Comparison of ENCODE assay signal across 18 cellular contexts in genomic region chr10:44985175-44985681, GRCh38. TPM values are rescaled to one million over a fixed set of nuclear protein-coding genes. Genes with fewer than 3 reads are reported as not detected.
A peak's percentile ranks its signal among the peaks of the same experiment; 100 is the strongest.
DNase-seq lines count a peak whose midpoint lies in the region; ATAC-seq, FAIRE-seq and TF ChIP-seq lines count a peak whose summit lies in the region.
"Had no signal": no experiment of that assay in that cellular context is flagged by ENCODE, and none has a peak within 500 bp of the region (broad histone marks: within the 10 kb centered on the region; RNA-seq: fewer than 3 reads in every experiment).

No MANE protein-coding gene starts in this region.

- H3K4me1 ChIP-seq in left lung: peaks cover 19 to 59% of the 10 kb centered on the region in 2 donors
- H3K4me1 ChIP-seq in stomach smooth muscle (ENCODE audit: control insufficient read depth, insufficient read depth, low read length): peaks cover 47% of the 10 kb centered on the region
- peaks cover 11% of the 10 kb centered on the region for H3K4me1 ChIP-seq in prostate gland (replicated peaks)

- no peak for FAIRE-seq in D721Med (lab: Jason Lieb, UNC)
- FAIRE-seq: endometrium, HTR-8/SVneo, urothelium cell line had no signal

- H3K27me3 ChIP-seq in left lung (no peaks in the 10 kb centered on the region), stomach smooth muscle (ENCODE audit: control insufficient read depth in 1 of 2, insufficient read depth in 2 of 2, low read length in 2 of 2) (no peaks in the 10 kb centered on the region), prostate gland (replicated peaks; ENCODE audit: insufficient read depth) (no peaks in the 10 kb centered on the region)

- WGBS in prostate gland: 70% methylated on average over 9 of the region's 9 CpGs

- intact Hi-C loops in left lung (cut with DNase I) (no loop called here), prostate gland (cut with DNase I) (no loop called here)

- DNase-seq in M059J (ENCODE audit: low read depth) (peak; percentile 26), dermis blood vessel endothelial cell (peak; percentile 94), left lung (no peak), D721Med (ENCODE audit: insufficient read length, low spot score) (no peak), T-helper 1 cell (no peak), prostate gland (ENCODE audit: low spot score) (no peak)
- DNase-seq: activated CD4-positive, alpha-beta T cell treated with anti-CD3 and anti-CD28 coated beads for 4 hours; activated T-cell treated with anti-CD3 and anti-CD28 coated beads, Interleukin-2, amount 50 U/mL, for 72 hours; AML-193; amygdala; glutamatergic neuron; NCI-H1092; stimulated activated CD4-positive, alpha-beta T cell treated with anti-CD3 and anti-CD28 coated beads, Interleukin-12 subunit alpha, Interleukin-12 subunit beta, amount 100 ng/mL, for 4 hours had no signal

- TF ChIP-seq POLR2A in prostate gland (IDR thresholded peaks at IDR 0.05): no peak

- ATAC-seq in left lung (no peak), HG03469 (IDR thresholded peaks at IDR 0.05; ENCODE audit: unreplicated experiment) (no peak)
- ATAC-seq: activated T-cell treated with anti-CD3 and anti-CD28 coated beads, Interleukin-2, amount 50 U/mL, for 72 hours had no signal

- TF ChIP-seq CTCF in left lung (IDR thresholded peaks at IDR 0.05) (no peak), D721Med (IDR thresholded peaks at IDR 0.05; ENCODE audit: insufficient read depth, missing control alignments) (no peak), prostate gland (IDR thresholded peaks at IDR 0.05) (no peak)

- H3K4me3 ChIP-seq in left lung (no peak overlapping the region), stomach smooth muscle (ENCODE audit: low read length in 2 of 2) (no peak overlapping the region), prostate gland (no peak overlapping the region)

- H3K27ac ChIP-seq in left lung (peak overlapping the region; percentile 47 to 57), stomach smooth muscle (ENCODE audit: low read length) (peak overlapping the region; percentile 37), prostate gland (no peak overlapping the region)

- H3K9me3 ChIP-seq in left lung: no peaks in the 10 kb centered on the region
- no peaks in the 10 kb centered on the region for H3K9me3 ChIP-seq in stomach smooth muscle (ENCODE audit: control insufficient read depth in 2 of 2, low read length in 2 of 2)
- H3K9me3 ChIP-seq in prostate gland: no peaks in the 10 kb centered on the region

- no peak overlapping the region for H3K9ac ChIP-seq in stomach smooth muscle (ENCODE audit: low read length in 2 of 2)

- H3K36me3 ChIP-seq in left lung (peaks cover 0 to 77% of the 10 kb centered on the region in 2 donors), stomach smooth muscle (ENCODE audit: control insufficient read depth in 2 of 2, insufficient read depth in 2 of 2, low read length in 2 of 2) (peaks cover 26 to 31% of the 10 kb centered on the region in 2 donors), prostate gland (no peaks in the 10 kb centered on the region)

RNA-seq across cellular contexts. Expression of gene DEPP1, which starts 6.6 kb away (rescaled TPM):
- 38.0 and 38.8 TPM in 2 replicates for total RNA-seq in M059J (2014; rRNA removed; shearing (Covaris generic))
- total RNA-seq in dermis blood vessel endothelial cell: 174 and 360 TPM in 2 replicates
- total RNA-seq in left lung: 10 to 100 TPM; 25.4 to 33.9 TPM
- total RNA-seq in prostate gland: 100 to 1,000 TPM in 1 of 2 donors, 10 to 100 TPM in 1; 27.2 to 144 TPM

RNA-seq across cellular contexts. Expression of gene ZNF22, which starts 15.5 kb away (rescaled TPM):
- total RNA-seq in M059J (2014; rRNA removed; shearing (Covaris generic)): 22.9 and 25.5 TPM in 2 replicates
- total RNA-seq in dermis blood vessel endothelial cell (53.6 and 54.4 TPM in 2 replicates), left lung (10 to 100 TPM; 19.3 to 24.0 TPM), prostate gland (10 to 100 TPM; 15.8 to 24.2 TPM)

RNA-seq across cellular contexts. Expression of gene RASSF4, which starts 25.6 kb away (rescaled TPM):
- total RNA-seq in M059J (2014; rRNA removed; shearing (Covaris generic)): 8.4 and 13.4 TPM in 2 replicates
- total RNA-seq in dermis blood vessel endothelial cell (13.1 and 24.8 TPM in 2 replicates), left lung (10 to 100 TPM; 52.2 to 54.7 TPM), prostate gland (10 to 100 TPM in 1 of 2 donors, 1 to 10 TPM in 1; 6.1 to 31.0 TPM)

Comparison
In these comparisons a context has a peak if more than half of its experiments do, and no peak if none do; other contexts are left out.
1. DNase-seq: peak in M059J (single experiment) and dermis blood vessel endothelial cell (single experiment); none in left lung (0 of 2), D721Med (single experiment), T-helper 1 cell (0 of 5) and prostate gland (single experiment).
2. H3K27ac ChIP-seq: peak in left lung (2 of 2) and stomach smooth muscle (single experiment); none in prostate gland (0 of 2).